8 cellular contexts compared by ENCODE assay signal in genomic region chr18:46096651-46097300, GRCh38. TPM values are rescaled to one million over a fixed set of nuclear protein-coding genes. Genes with fewer than 3 reads are reported as not detected.
DNase-seq lines count a peak whose midpoint lies in the region; ATAC-seq and TF ChIP-seq lines count a peak whose summit lies in the region.

No MANE protein-coding gene starts in this region.

- no peaks in the 10 kb centered on the region for H3K27me3 Mint-ChIP-seq in type B pancreatic cell

- H3K9me3 ChIP-seq in BLaER1 treated with 17β-estradiol and CSF1 and Interleukin-3, amounts not matched to agents 10 nM and 100 nM (replicated peaks in 1 of 11): no peaks in the 10 kb centered on the region
- H3K9me3 ChIP-seq in body of pancreas: no peaks in the 10 kb centered on the region

- peaks cover 10% of the 10 kb centered on the region for H3K36me3 Mint-ChIP-seq in type B pancreatic cell

- ATAC-seq in body of pancreas (no peak), HG02610 (IDR thresholded peaks at IDR 0.05; ENCODE audit: unreplicated experiment) (no peak)

- H3K9ac ChIP-seq in BLaER1 treated with 17β-estradiol and CSF1 and Interleukin-3, amounts not matched to agents 10 nM and 100 nM: peak overlapping the region; percentile 86 to 95 (median 91)

- TF ChIP-seq CTCF in body of pancreas (IDR thresholded peaks at IDR 0.05) (no peak), lower leg skin (IDR thresholded peaks at IDR 0.05) (no peak), type B pancreatic cell (conservative IDR thresholded peaks at IDR 0.05) (peak; percentile 28)

- no peaks in the 10 kb centered on the region for H3K9me3 Mint-ChIP-seq in type B pancreatic cell

- H3K4me1 ChIP-seq in BLaER1 treated with 17β-estradiol and CSF1 and Interleukin-3, amounts not matched to agents 10 nM and 100 nM: peaks cover 21 to 37% (median 31%) of the 10 kb centered on the region in 10 experiments; a peak in 19 of 20 replicates
- H3K4me1 ChIP-seq in body of pancreas: peaks cover 25% of the 10 kb centered on the region

- H3K4me2 ChIP-seq in BLaER1 treated with 17β-estradiol and CSF1 and Interleukin-3, amounts not matched to agents 10 nM and 100 nM: peak overlapping the region; percentile 72 to 95 (median 87)

- H3K27me3 ChIP-seq in BLaER1 treated with 17β-estradiol and CSF1 and Interleukin-3, amounts not matched to agents 10 nM and 100 nM: no peaks in the 10 kb centered on the region
- H3K27me3 ChIP-seq in body of pancreas: no peaks in the 10 kb centered on the region

- H3K27ac ChIP-seq in BLaER1 treated with 17β-estradiol and CSF1 and Interleukin-3, amounts not matched to agents 10 nM and 100 nM: peak overlapping the region; percentile 71 to 92 (median 90); a peak in 21 of 22 replicates
- H3K27ac ChIP-seq in body of pancreas: peak overlapping the region in 3 of 4 donors; percentile 90 to 93 (median 91)

- peaks cover 29 to 59% (median 47%) of the 10 kb centered on the region in 11 experiments; a peak in 21 of 22 replicates for H4K20me1 ChIP-seq in BLaER1 treated with 17β-estradiol and CSF1 and Interleukin-3, amounts not matched to agents 10 nM and 100 nM

- H3K4me1 Mint-ChIP-seq in type B pancreatic cell (ENCODE audit: unreplicated experiment): peaks cover 9% of the 10 kb centered on the region

- 22 to 32% methylated on average over 22 of the region's 22 CpGs for WGBS in body of pancreas, 2 donors
- 42 to 58% methylated on average over 22 of the region's 22 CpGs for WGBS in lower leg skin, 2 donors

- H3K27ac Mint-ChIP-seq in type B pancreatic cell: peak overlapping the region; percentile 98

- peaks cover 38 to 49% (median 45%) of the 10 kb centered on the region in 11 experiments for H3K36me3 ChIP-seq in BLaER1 treated with 17β-estradiol and CSF1 and Interleukin-3, amounts not matched to agents 10 nM and 100 nM
- H3K36me3 ChIP-seq in body of pancreas (replicated peaks in 1 of 2; ENCODE audit: insufficient read depth in 1 of 2, low read depth in 2 of 2): peaks cover under 1 to 7% of the 10 kb centered on the region in 2 donors

- intact Hi-C loops in body of pancreas (cut with DNase I): no loop called here
- intact Hi-C loops in lower leg skin (cut with DNase I; ENCODE audit: low total_unique reads): no loop called here

- no peak for TF ChIP-seq POLR2A in body of pancreas (IDR thresholded peaks at IDR 0.05)
- no peak for TF ChIP-seq POLR2A in lower leg skin (IDR thresholded peaks at IDR 0.05)

- H3K4me3 ChIP-seq in BLaER1 treated with 17β-estradiol and CSF1 and Interleukin-3, amounts not matched to agents 10 nM and 100 nM: peak overlapping the region; percentile 71 to 98 (median 87)
- peak overlapping the region in 1 of 2 donors; percentile 100 for H3K4me3 ChIP-seq in body of pancreas
- peak overlapping the region; percentile 86 for H3K4me3 ChIP-seq in lower leg skin (ENCODE audit: low read depth, poor library complexity, severe bottlenecking)

- DNase-seq in HT1080 (ENCODE audit: low read depth): peak; percentile 21
- no peak for DNase-seq in body of pancreas
- peak in 1 of 2 donors; percentile 84 for DNase-seq in lower leg skin (ENCODE audit: low spot score in 2 of 2)
- DNase-seq in type B pancreatic cell (ENCODE audit: extremely low spot score, unreplicated experiment): no peak
- no peak for DNase-seq in GF-D8 (lab: John Stamatoyannopoulos, UW)
- no peak for DNase-seq in activated effector memory CD4-positive, alpha-beta T cell treated with Interleukin-2 at 50 U/mL for 16 hours

- peak overlapping the region; percentile 99 for H3K4me3 Mint-ChIP-seq in type B pancreatic cell

RNA-seq across cellular contexts. Expression of gene ATP5F1A, which starts 1.3 kb away (rescaled TPM):
- total RNA-seq in HT1080 (2014; rRNA removed; shearing (Covaris generic)): 702 and 723 TPM in 2 replicates
- 671 and 754 TPM in 2 replicates for polyA plus RNA-seq in HT1080 (2015; cell fraction: cytosol; rRNA removed)
- polyA plus RNA-seq in HT1080 (2015; cell fraction: nucleus; rRNA removed): 800 and 925 TPM in 2 replicates
- total RNA-seq in body of pancreas (100 to 1,000 TPM; 177 to 305 TPM), lower leg skin (100 to 1,000 TPM; 355 to 540 (median 419) TPM), type B pancreatic cell (ENCODE audit: low replicate concordance) (526 and 558 TPM in 2 replicates)

RNA-seq across cellular contexts. Expression of gene HAUS1, which starts 7.4 kb away (rescaled TPM):
- 51.9 and 54.2 TPM in 2 replicates for total RNA-seq in HT1080 (2014; rRNA removed; shearing (Covaris generic))
- 38.2 and 51.7 TPM in 2 replicates for polyA plus RNA-seq in HT1080 (2015; cell fraction: cytosol; rRNA removed)
- 25.0 and 27.3 TPM in 2 replicates for polyA plus RNA-seq in HT1080 (2015; cell fraction: nucleus; rRNA removed)
- total RNA-seq in body of pancreas (10 to 100 TPM in 1 of 2 donors, 1 to 10 TPM in 1; 6.0 to 13.2 TPM), lower leg skin (10 to 100 TPM; 10.2 to 33.1 (median 21.8) TPM), type B pancreatic cell (ENCODE audit: low replicate concordance) (22.0 and 55.1 TPM in 2 replicates)

RNA-seq across cellular contexts. Expression of gene PSTPIP2, which starts 24.7 kb away (rescaled TPM):
- total RNA-seq in HT1080 (2014; rRNA removed; shearing (Covaris generic)): 3.2 and 4.0 TPM in 2 replicates
- 8.2 and 10.1 TPM in 2 replicates for polyA plus RNA-seq in HT1080 (2015; cell fraction: cytosol; rRNA removed)
- 10.7 and 11.2 TPM in 2 replicates for polyA plus RNA-seq in HT1080 (2015; cell fraction: nucleus; rRNA removed)
- total RNA-seq in body of pancreas (1 to 10 TPM; 1.6 to 4.4 TPM), lower leg skin (10 to 100 TPM in 3 of 4 donors, 1 to 10 TPM in 1; 9.3 to 12.4 (median 11.1) TPM), type B pancreatic cell (ENCODE audit: low replicate concordance) (9.6 and 10.5 TPM in 2 replicates)
